ENCODE assay signal across 8 cellular contexts in genomic region chr12:53005215-53005985, GRCh38. TPM values are rescaled to one million over a fixed set of nuclear protein-coding genes. Genes with fewer than 3 reads are reported as not detected.
A peak's percentile ranks its signal among the peaks of the same experiment; 100 is the strongest.
DNase-seq lines count a peak whose midpoint lies in the region; ATAC-seq and TF ChIP-seq lines count a peak whose summit lies in the region.

No MANE protein-coding gene starts in this region.

- no peaks in the 10 kb centered on the region for H3K36me3 ChIP-seq in neural cell (ENCODE audit: insufficient read depth, low read length)

- H3K79me2 ChIP-seq in neural cell (replicated peaks; ENCODE audit: insufficient read depth, low read length), result peaks cover 35% of the 10 kb centered on the region

- no peaks in the 10 kb centered on the region for H3K9me2 ChIP-seq in neural cell (ENCODE audit: insufficient read depth, low read length)

- peak overlapping the region; percentile 61 for H2AFZ ChIP-seq in neural cell (ENCODE audit: low read depth, low read length)

- peak overlapping the region; percentile 99 for H3K27ac ChIP-seq in neural cell (ENCODE audit: low read length)

- peaks cover 4% of the 10 kb centered on the region for H3K27me3 Mint-ChIP-seq in T-helper 1 cell treated with Interleukin-12 subunit alpha and Interleukin-12 subunit beta and Interleukin-4 antibody, amounts not matched to agents 30 μg/mL and 1 μg/mL, for 36 hours (ENCODE audit: low read depth)

- DNase-seq in T-helper 1 cell (no peak), T-helper 9 cell (peak; percentile 1), epithelial cell of proximal tubule (ENCODE audit: low read depth) (no peak), LoVo (ENCODE audit: low spot score) (no peak)

- H3K9me3 Mint-ChIP-seq in T-helper 1 cell treated with Interleukin-12 subunit alpha and Interleukin-12 subunit beta and Interleukin-4 antibody, amounts not matched to agents 30 μg/mL and 1 μg/mL, for 36 hours, result no peaks in the 10 kb centered on the region

- H4K20me1 ChIP-seq in neural cell (ENCODE audit: insufficient read depth), result peaks cover 11% of the 10 kb centered on the region

- no peak for TF ChIP-seq EP300 in neural cell (conservative IDR thresholded peaks at IDR 0.05; ENCODE audit: poor library complexity, severe bottlenecking)

- peak overlapping the region; percentile 73 for H3K4me2 ChIP-seq in neural cell (ENCODE audit: low read length)

- H3F3A ChIP-seq in neural cell (ENCODE audit: insufficient read depth, low read length, poor library complexity, severe bottlenecking), result peaks cover 9% of the 10 kb centered on the region

- H3K4me3 Mint-ChIP-seq in T-helper 1 cell treated with Interleukin-12 subunit alpha and Interleukin-12 subunit beta and Interleukin-4 antibody, amounts not matched to agents 30 μg/mL and 1 μg/mL, for 36 hours, result peak overlapping the region; percentile 88

- H3K4me1 Mint-ChIP-seq in T-helper 1 cell treated with Interleukin-12 subunit alpha and Interleukin-12 subunit beta and Interleukin-4 antibody, amounts not matched to agents 30 μg/mL and 1 μg/mL, for 36 hours (ENCODE audit: low read depth), result peaks cover 28% of the 10 kb centered on the region

- TF ChIP-seq RAD21 in neural cell (conservative IDR thresholded peaks at IDR 0.05), result no peak

- H3K27me3 ChIP-seq in neural cell (ENCODE audit: insufficient read depth, low read depth, low read length), result no peaks in the 10 kb centered on the region

- H3K9me3 ChIP-seq in neural cell (ENCODE audit: low read length), result no peaks in the 10 kb centered on the region

- H3K9ac ChIP-seq in neural cell (ENCODE audit: low read length), result peak overlapping the region; percentile 99

- ATAC-seq in HG03175 (IDR thresholded peaks at IDR 0.05; ENCODE audit: unreplicated experiment) (no peak), HG03520 (IDR thresholded peaks at IDR 0.05; ENCODE audit: unreplicated experiment) (no peak)

- TF ChIP-seq CTCF in epithelial cell of proximal tubule (conservative IDR thresholded peaks at IDR 0.05; ENCODE audit: low read depth, low read length) (no peak), neural cell (IDR thresholded peaks at IDR 0.05; ENCODE audit: poor library complexity, severe bottlenecking) (no peak)

- peaks cover 19% of the 10 kb centered on the region for H3K36me3 Mint-ChIP-seq in T-helper 1 cell treated with Interleukin-12 subunit alpha and Interleukin-12 subunit beta and Interleukin-4 antibody, amounts not matched to agents 30 μg/mL and 1 μg/mL, for 36 hours (ENCODE audit: low read depth)

- H3K27ac Mint-ChIP-seq in T-helper 1 cell treated with Interleukin-12 subunit alpha and Interleukin-12 subunit beta and Interleukin-4 antibody, amounts not matched to agents 30 μg/mL and 1 μg/mL, for 36 hours, result peak overlapping the region; percentile 91

- H3K4me3 ChIP-seq in epithelial cell of proximal tubule (ENCODE audit: low read depth, low read length) (peak overlapping the region; percentile 96), neural cell (ENCODE audit: low read length) (peak overlapping the region; percentile 85)

TF ChIP-seq in neural cell, 6 proteins besides CTCF, POLR2A, EP300 and RAD21:
- TF ChIP-seq POLR2AphosphoS5 (IDR thresholded peaks at IDR 0.05), result no peak
- no peak for TF ChIP-seq EZH2 (IDR thresholded peaks at IDR 0.05; ENCODE audit: borderline replicate concordance, insufficient read depth, low read length, poor library complexity, severe bottlenecking)
- no peak for TF ChIP-seq SMC3 (conservative IDR thresholded peaks at IDR 0.05; ENCODE audit: poor library complexity)
- no peak for TF ChIP-seq MXI1 (conservative IDR thresholded peaks at IDR 0.05; ENCODE audit: poor library complexity, severe bottlenecking)
- no peak for TF ChIP-seq TAF1 (IDR thresholded peaks at IDR 0.05; ENCODE audit: low read depth)
- TF ChIP-seq, protein P1, sequence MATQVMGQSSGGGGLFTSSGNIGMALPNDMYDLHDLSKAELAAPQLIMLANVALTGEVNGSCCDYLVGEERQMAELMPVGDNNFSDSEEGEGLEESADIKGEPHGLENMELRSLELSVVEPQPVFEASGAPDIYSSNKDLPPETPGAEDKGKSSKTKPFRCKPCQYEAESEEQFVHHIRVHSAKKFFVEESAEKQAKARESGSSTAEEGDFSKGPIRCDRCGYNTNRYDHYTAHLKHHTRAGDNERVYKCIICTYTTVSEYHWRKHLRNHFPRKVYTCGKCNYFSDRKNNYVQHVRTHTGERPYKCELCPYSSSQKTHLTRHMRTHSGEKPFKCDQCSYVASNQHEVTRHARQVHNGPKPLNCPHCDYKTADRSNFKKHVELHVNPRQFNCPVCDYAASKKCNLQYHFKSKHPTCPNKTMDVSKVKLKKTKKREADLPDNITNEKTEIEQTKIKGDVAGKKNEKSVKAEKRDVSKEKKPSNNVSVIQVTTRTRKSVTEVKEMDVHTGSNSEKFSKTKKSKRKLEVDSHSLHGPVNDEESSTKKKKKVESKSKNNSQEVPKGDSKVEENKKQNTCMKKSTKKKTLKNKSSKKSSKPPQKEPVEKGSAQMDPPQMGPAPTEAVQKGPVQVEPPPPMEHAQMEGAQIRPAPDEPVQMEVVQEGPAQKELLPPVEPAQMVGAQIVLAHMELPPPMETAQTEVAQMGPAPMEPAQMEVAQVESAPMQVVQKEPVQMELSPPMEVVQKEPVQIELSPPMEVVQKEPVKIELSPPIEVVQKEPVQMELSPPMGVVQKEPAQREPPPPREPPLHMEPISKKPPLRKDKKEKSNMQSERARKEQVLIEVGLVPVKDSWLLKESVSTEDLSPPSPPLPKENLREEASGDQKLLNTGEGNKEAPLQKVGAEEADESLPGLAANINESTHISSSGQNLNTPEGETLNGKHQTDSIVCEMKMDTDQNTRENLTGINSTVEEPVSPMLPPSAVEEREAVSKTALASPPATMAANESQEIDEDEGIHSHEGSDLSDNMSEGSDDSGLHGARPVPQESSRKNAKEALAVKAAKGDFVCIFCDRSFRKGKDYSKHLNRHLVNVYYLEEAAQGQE (IDR thresholded peaks at IDR 0.05; ENCODE audit: borderline replicate concordance), result no peak

RNA-seq across cellular contexts. Expression of gene EIF4B, which starts 0.9 kb away (rescaled TPM):
- 371 and 447 TPM in 2 replicates for total RNA-seq in epithelial cell of proximal tubule
- polyA plus RNA-seq in neural cell, result 329 and 333 TPM in 2 replicates
- 636 and 641 TPM in 2 replicates for polyA minus RNA-seq in neural cell

RNA-seq across cellular contexts. Expression of gene TNS2, which starts 44.5 kb away (rescaled TPM):
- total RNA-seq in epithelial cell of proximal tubule, result 6.7 and 10.8 TPM in 2 replicates
- polyA plus RNA-seq in neural cell, result 4.2 and 7.9 TPM in 2 replicates
- polyA minus RNA-seq in neural cell, result 5.2 and 7.5 TPM in 2 replicates

RNA-seq across cellular contexts. Expression of gene KRT18, which starts 56.5 kb away (rescaled TPM):
- total RNA-seq in epithelial cell of proximal tubule, result 1,855 and 2,668 TPM in 2 replicates
- polyA plus RNA-seq in neural cell, result 0.76 and 0.78 TPM in 2 replicates
- polyA minus RNA-seq in neural cell, result not detected in 2 replicates
